Comparison of ENCODE assay signal across 16 cellular contexts in the genomic region with DNA sequence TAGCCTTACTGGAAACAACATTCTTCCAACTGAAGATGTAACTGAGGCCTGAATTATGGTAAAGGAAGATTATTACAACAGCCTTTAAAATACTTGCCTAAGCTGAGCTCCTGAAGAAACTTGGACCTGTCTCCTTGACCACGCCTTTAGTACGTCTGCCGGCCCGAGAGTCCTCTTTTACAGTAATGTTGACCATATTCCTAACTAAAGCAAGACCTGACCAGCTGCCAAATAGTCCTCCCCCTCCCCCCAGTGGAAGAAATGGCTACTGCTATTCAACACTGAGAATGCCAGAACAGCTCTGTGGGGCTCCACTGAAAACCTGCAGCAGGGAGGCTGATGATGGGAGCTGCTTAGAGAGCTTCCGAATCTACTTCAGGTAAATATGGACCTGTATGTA. TPM values are rescaled to one million over a fixed set of nuclear protein-coding genes. Genes with fewer than 3 reads are reported as not detected.
DNase-seq lines count a peak whose midpoint lies in the region; ATAC-seq and TF ChIP-seq lines count a peak whose summit lies in the region.
"Had no signal": no experiment of that assay in that cellular context is flagged by ENCODE, and none has a peak within 500 bp of the region (broad histone marks: within the 10 kb centered on the region; RNA-seq: fewer than 3 reads in every experiment).

No MANE protein-coding gene starts in this region.

- H3K36me3 Mint-ChIP-seq in stimulated activated naive CD8-positive, alpha-beta T cell treated with anti-CD3 and anti-CD28 coated beads, Interleukin-15, Interleukin-2, amounts not matched to agents 100 ng/mL and 50 ng/mL, for 24 hours (ENCODE audit: low read depth), result peaks cover 21% of the 10 kb centered on the region

- H3K9me3 ChIP-seq in adipocyte (ENCODE audit: control insufficient read depth, low read length) (no peaks in the 10 kb centered on the region), iPS-15b (ENCODE audit: control insufficient read depth, insufficient read depth, low read length) (no peaks in the 10 kb centered on the region), upper lobe of right lung (no peaks in the 10 kb centered on the region)
- H3K9me3 ChIP-seq: left ventricle myocardium inferior, prostate gland, vagina had no signal

- H3K4me1 ChIP-seq in adipocyte (ENCODE audit: control insufficient read depth, insufficient read depth, low read length) (peaks cover 4% of the 10 kb centered on the region), iPS-15b (ENCODE audit: control insufficient read depth, insufficient read depth, low read length) (peaks cover 11% of the 10 kb centered on the region), upper lobe of right lung (no peaks in the 10 kb centered on the region)
- H3K4me1 ChIP-seq: vagina had no signal

- ATAC-seq in stimulated activated naive CD8-positive, alpha-beta T cell treated with anti-CD3 and anti-CD28 coated beads, Interleukin-15, Interleukin-2, amounts not matched to agents 100 U/mL and 50 U/mL, for 24 hours, result no peak
- ATAC-seq in upper lobe of right lung (no peak), HG03159 (IDR thresholded peaks at IDR 0.05; ENCODE audit: unreplicated experiment) (no peak), HG02981 (IDR thresholded peaks at IDR 0.05; ENCODE audit: unreplicated experiment) (no peak)
- ATAC-seq: GM12878 had no signal

- H3K4me3 ChIP-seq in adipocyte (ENCODE audit: low read length) (no peak overlapping the region), iPS-15b (ENCODE audit: low read depth, low read length) (no peak overlapping the region), upper lobe of right lung (no peak overlapping the region)
- H3K4me3 ChIP-seq: GM12878, left ventricle myocardium inferior, prostate gland, vagina had no signal

- no peak for TF ChIP-seq CTCF in upper lobe of right lung (IDR thresholded peaks at IDR 0.05)

- H3K9ac ChIP-seq in adipocyte (ENCODE audit: low read length) (no peak overlapping the region), iPS-15b (ENCODE audit: low read depth, low read length) (peak overlapping the region; percentile 3)

- no peak for DNase-seq in stimulated activated naive CD8-positive, alpha-beta T cell treated with anti-CD3 and anti-CD28 coated beads, Interleukin-15, Interleukin-2, amounts not matched to agents 100 U/mL and 50 U/mL, for 24 hours
- DNase-seq in adipocyte (ENCODE audit: low read depth) (peak; percentile 9), upper lobe of right lung (peak; percentile 37), amniotic stem cell (lab: John Stamatoyannopoulos, UW) (no peak)
- DNase-seq: aorta, C1 segment of cervical spinal cord, foreskin melanocyte, left ventricle myocardium inferior, NCI-H2081 treated with DMSO at 0.1 percent for 48 hours had no signal

- no peak overlapping the region for H3K4me3 Mint-ChIP-seq in stimulated activated naive CD8-positive, alpha-beta T cell treated with anti-CD3 and anti-CD28 coated beads, Interleukin-15, Interleukin-2, amounts not matched to agents 100 ng/mL and 50 ng/mL, for 24 hours

- H3K27me3 Mint-ChIP-seq in stimulated activated naive CD8-positive, alpha-beta T cell treated with anti-CD3 and anti-CD28 coated beads, Interleukin-15, Interleukin-2, amounts not matched to agents 100 ng/mL and 50 ng/mL, for 24 hours, result no peaks in the 10 kb centered on the region

- peaks cover 38% of the 10 kb centered on the region for H3K4me1 Mint-ChIP-seq in stimulated activated naive CD8-positive, alpha-beta T cell treated with anti-CD3 and anti-CD28 coated beads, Interleukin-15, Interleukin-2, amounts not matched to agents 100 ng/mL and 50 ng/mL, for 24 hours (ENCODE audit: low read depth)

- H3K36me3 ChIP-seq in adipocyte (ENCODE audit: control insufficient read depth, insufficient read depth, low read length, severe bottlenecking) (peaks cover 4% of the 10 kb centered on the region), iPS-15b (ENCODE audit: control insufficient read depth, insufficient read depth, low read length) (peaks cover 3% of the 10 kb centered on the region), upper lobe of right lung (no peaks in the 10 kb centered on the region)
- H3K36me3 ChIP-seq: prostate gland, vagina had no signal

- no peak overlapping the region for H3K27ac ChIP-seq in upper lobe of right lung
- H3K27ac ChIP-seq: left ventricle myocardium inferior, prostate gland, vagina had no signal

- H3K27me3 ChIP-seq in adipocyte (replicated peaks; ENCODE audit: control insufficient read depth, insufficient read depth, low read length) (peaks cover 20% of the 10 kb centered on the region), iPS-15b (ENCODE audit: control insufficient read depth, insufficient read depth, low read length) (no peaks in the 10 kb centered on the region), upper lobe of right lung (no peaks in the 10 kb centered on the region)
- H3K27me3 ChIP-seq: vagina had no signal

- intact Hi-C loops in upper lobe of right lung (cut with DNase I), result no loop called here

- H3K9me3 Mint-ChIP-seq in stimulated activated naive CD8-positive, alpha-beta T cell treated with anti-CD3 and anti-CD28 coated beads, Interleukin-15, Interleukin-2, amounts not matched to agents 100 ng/mL and 50 ng/mL, for 24 hours, result no peaks in the 10 kb centered on the region

- peak overlapping the region; percentile 22 for H3K27ac Mint-ChIP-seq in stimulated activated naive CD8-positive, alpha-beta T cell treated with anti-CD3 and anti-CD28 coated beads, Interleukin-15, Interleukin-2, amounts not matched to agents 100 ng/mL and 50 ng/mL, for 24 hours

RNA-seq across cellular contexts. Expression of gene FOXJ1, which starts 12.6 kb away (rescaled TPM):
- total RNA-seq in upper lobe of right lung, result 2.9 TPM
- total RNA-seq: aorta, GM12878, left ventricle myocardium inferior, vagina had no signal

RNA-seq across cellular contexts. Expression of gene EXOC7, which starts 50.1 kb away (rescaled TPM):
- total RNA-seq in upper lobe of right lung, result 121 TPM

Comparison
In these comparisons a context has a peak if more than half of its experiments do, and no peak if none do; other contexts are left out.
1. DNase-seq: peak in adipocyte (single experiment) and upper lobe of right lung (single experiment); none in stimulated activated naive CD8-positive, alpha-beta T cell treated with anti-CD3 and anti-CD28 coated beads, Interleukin-15, Interleukin-2, amounts not matched to agents 100 U/mL and 50 U/mL, for 24 hours (single experiment) and amniotic stem cell (single experiment).